Comparison of ENCODE assay signal across 8 cellular contexts in the genomic region with DNA sequence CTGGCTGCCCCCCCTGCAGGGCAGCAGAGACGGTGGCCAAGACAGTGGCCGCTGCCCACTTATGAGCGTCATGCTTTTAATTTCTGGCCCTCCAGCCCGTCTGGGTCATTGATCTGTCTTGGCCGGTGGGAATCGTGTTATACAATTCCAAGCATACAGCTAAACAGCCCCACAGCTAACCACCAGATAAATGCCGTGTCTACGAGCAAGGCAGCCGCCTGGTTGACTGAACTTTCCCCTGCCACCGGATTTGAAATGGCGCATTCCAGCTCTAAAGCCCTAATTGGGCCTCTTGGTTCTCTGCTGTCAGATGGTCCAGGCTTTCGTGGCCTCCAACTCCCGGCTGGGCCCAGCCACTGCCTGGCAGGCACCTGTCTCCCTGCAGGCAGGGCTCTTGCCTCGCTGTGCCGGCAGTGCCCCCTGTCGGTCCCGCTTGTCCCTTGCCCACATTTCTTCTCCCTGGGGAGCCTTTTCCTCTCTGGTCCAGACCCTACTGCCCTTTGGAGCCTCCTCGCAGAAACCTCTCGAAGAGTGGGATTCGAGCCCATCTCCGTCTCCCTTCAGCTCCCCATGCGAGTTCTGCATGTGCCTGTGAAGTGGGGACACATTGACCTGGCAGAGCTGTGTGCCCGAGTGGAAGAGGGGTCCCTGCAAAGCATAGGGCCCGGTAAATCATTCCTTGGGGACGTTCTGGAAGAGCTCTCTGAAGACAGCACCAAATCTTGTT. TPM values are rescaled to one million over a fixed set of nuclear protein-coding genes. Genes with fewer than 3 reads are reported as not detected.
A peak's percentile ranks its signal among the peaks of the same experiment; 100 is the strongest.
DNase-seq lines count a peak whose midpoint lies in the region; ATAC-seq, FAIRE-seq and TF ChIP-seq lines count a peak whose summit lies in the region.

No MANE protein-coding gene starts in this region.

- H3K4me1 Mint-ChIP-seq in activated T-helper 17 cell treated with anti-CD3 and anti-CD28 coated beads, Interleukin-2, amount 50 U/mL, for 72 hours, result no peaks in the 10 kb centered on the region

- no peak overlapping the region for H3K4me3 Mint-ChIP-seq in activated T-helper 17 cell treated with anti-CD3 and anti-CD28 coated beads, Interleukin-2, amount 50 U/mL, for 72 hours

- no peak for TF ChIP-seq CTCF in omental fat pad (IDR thresholded peaks at IDR 0.05)

- no peak for TF ChIP-seq POLR2A in H54 (IDR thresholded peaks at IDR 0.05; ENCODE audit: low read depth, low read length)

- ATAC-seq in activated T-helper 17 cell treated with anti-CD3 and anti-CD28 coated beads, Interleukin-2, amount 50 U/mL, for 72 hours (replicated peaks), result peak; percentile 42
- ATAC-seq in omental fat pad (ENCODE audit: low FRiP score), result no peak

- no peak for FAIRE-seq in H54 (lab: Jason Lieb, UNC)

- peaks cover 32% of the 10 kb centered on the region for H3K27me3 Mint-ChIP-seq in activated T-helper 17 cell treated with anti-CD3 and anti-CD28 coated beads, Interleukin-2, amount 50 U/mL, for 72 hours

- H3K27ac Mint-ChIP-seq in activated T-helper 17 cell treated with anti-CD3 and anti-CD28 coated beads, Interleukin-2, amount 50 U/mL, for 72 hours, result no peak overlapping the region

- peak; percentile 8 for DNase-seq in CMK (ENCODE audit: low read depth)
- DNase-seq in H54 (ENCODE audit: insufficient read length, low spot score), result peak; percentile 90
- DNase-seq in NCI-H774 (lab: John Stamatoyannopoulos, UW), result peak; percentile 51
- peak; percentile 51 for DNase-seq in iPS DF 4.7 (ENCODE audit: extremely low read depth, low spot score)
- peak; percentile 27 for DNase-seq in stimulated activated CD8-positive, alpha-beta memory T cell treated with anti-CD3 and anti-CD28 coated beads, Interleukin-15, amount 100 ng/mL, for 24 hours (ENCODE audit: low read depth)
- DNase-seq in GOT3 (lab: John Stamatoyannopoulos, UW), result no peak
- DNase-seq in omental fat pad (ENCODE audit: low spot score), result no peak

- no peaks in the 10 kb centered on the region for H3K36me3 Mint-ChIP-seq in activated T-helper 17 cell treated with anti-CD3 and anti-CD28 coated beads, Interleukin-2, amount 50 U/mL, for 72 hours (ENCODE audit: low read depth)

- no peaks in the 10 kb centered on the region for H3K9me3 Mint-ChIP-seq in activated T-helper 17 cell treated with anti-CD3 and anti-CD28 coated beads, Interleukin-2, amount 50 U/mL, for 72 hours

RNA-seq across cellular contexts. Expression of gene RBFOX3, which starts 1.8 kb away (rescaled TPM):
- not detected for total RNA-seq in activated T-helper 17 cell treated with anti-CD3 and anti-CD28 coated beads, Interleukin-2, amount 50 U/mL, for 72 hours
- not detected for total RNA-seq in omental fat pad

Comparison
In these comparisons a context has a peak if more than half of its experiments do, and no peak if none do; other contexts are left out.
1. DNase-seq: peak in CMK (single experiment), H54 (single experiment), NCI-H774 (single experiment), iPS DF 4.7 (single experiment) and stimulated activated CD8-positive, alpha-beta memory T cell treated with anti-CD3 and anti-CD28 coated beads, Interleukin-15, amount 100 ng/mL, for 24 hours (single experiment); none in GOT3 (single experiment) and omental fat pad (single experiment).